1 cellular context compared by ENCODE assay signal in the genomic region with DNA sequence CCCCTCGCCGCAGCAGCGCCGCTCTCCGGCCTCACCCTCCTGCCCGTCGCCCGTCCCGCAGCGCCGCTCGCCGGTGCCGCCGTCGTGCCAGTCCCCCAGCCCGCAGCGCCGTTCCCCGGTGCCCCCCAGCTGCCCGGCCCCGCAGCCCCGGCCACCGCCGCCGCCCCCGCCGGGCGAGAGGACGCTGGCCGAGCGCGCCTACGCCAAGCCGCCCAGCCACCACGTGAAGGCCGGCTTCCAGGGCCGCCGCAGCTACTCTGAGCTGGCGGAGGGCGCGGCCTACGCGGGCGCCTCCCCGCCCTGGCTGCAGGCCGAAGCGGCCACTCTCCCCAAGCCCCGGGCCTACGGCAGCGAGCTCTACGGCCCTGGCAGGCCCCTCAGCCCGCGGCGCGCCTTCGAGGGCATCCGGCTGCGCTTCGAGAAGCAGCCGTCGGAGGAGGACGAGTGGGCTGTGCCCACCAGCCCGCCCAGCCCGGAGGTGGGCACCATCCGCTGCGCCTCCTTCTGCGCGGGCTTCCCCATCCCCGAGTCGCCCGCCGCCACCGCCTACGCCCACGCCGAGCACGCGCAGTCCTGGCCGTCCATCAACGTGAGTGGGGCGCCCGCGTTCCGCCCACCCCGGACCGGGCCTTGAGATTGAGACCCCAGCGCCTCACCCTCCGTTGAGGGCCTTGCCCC.
A peak's percentile ranks its signal among the peaks of the same experiment; 100 is the strongest.
TF ChIP-seq lines count a peak whose summit lies in the region.

No MANE protein-coding gene starts in this region.

TF ChIP-seq in K562, 482 proteins besides CTCF, POLR2A, EP300 and RAD21:
- TF ChIP-seq, protein P1, sequence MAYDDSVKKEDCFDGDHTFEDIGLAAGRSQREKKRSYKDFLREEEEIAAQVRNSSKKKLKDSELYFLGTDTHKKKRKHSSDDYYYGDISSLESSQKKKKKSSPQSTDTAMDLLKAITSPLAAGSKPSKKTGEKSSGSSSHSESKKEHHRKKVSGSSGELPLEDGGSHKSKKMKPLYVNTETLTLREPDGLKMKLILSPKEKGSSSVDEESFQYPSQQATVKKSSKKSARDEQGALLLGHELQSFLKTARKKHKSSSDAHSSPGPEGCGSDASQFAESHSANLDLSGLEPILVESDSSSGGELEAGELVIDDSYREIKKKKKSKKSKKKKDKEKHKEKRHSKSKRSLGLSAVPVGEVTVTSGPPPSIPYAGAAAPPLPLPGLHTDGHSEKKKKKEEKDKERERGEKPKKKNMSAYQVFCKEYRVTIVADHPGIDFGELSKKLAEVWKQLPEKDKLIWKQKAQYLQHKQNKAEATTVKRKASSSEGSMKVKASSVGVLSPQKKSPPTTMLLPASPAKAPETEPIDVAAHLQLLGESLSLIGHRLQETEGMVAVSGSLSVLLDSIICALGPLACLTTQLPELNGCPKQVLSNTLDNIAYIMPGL (CRISPR knock-in tag; IDR thresholded peaks at IDR 0.05): no peak
- TF ChIP-seq SP1 (CRISPR knock-in tag; IDR thresholded peaks at IDR 0.05) (no peak), ZBTB8A (IDR thresholded peaks at IDR 0.05; ENCODE audit: partially characterized antibody) (no peak), ZNF445 (CRISPR knock-in tag; IDR thresholded peaks at IDR 0.05; ENCODE audit: low read depth) (no peak), ZNF124 (CRISPR knock-in tag; IDR thresholded peaks at IDR 0.05) (no peak), TCFL5 (CRISPR knock-in tag; conservative IDR thresholded peaks at IDR 0.05) (no peak), KDM5B (IDR thresholded peaks at IDR 0.05; ENCODE audit: insufficient replicate concordance, low read depth, low read length) (no peak), SMAD3 (CRISPR knock-in tag; conservative IDR thresholded peaks at IDR 0.05) (no peak), TRIM24 (IDR thresholded peaks at IDR 0.05) (no peak), ARID1B (IDR thresholded peaks at IDR 0.05) (no peak), HNRNPL (IDR thresholded peaks at IDR 0.05; ENCODE audit: low read depth, low read length) (peak; percentile 71; the same call in 1 of the 2 replicates)
- TF ChIP-seq, protein P2, sequence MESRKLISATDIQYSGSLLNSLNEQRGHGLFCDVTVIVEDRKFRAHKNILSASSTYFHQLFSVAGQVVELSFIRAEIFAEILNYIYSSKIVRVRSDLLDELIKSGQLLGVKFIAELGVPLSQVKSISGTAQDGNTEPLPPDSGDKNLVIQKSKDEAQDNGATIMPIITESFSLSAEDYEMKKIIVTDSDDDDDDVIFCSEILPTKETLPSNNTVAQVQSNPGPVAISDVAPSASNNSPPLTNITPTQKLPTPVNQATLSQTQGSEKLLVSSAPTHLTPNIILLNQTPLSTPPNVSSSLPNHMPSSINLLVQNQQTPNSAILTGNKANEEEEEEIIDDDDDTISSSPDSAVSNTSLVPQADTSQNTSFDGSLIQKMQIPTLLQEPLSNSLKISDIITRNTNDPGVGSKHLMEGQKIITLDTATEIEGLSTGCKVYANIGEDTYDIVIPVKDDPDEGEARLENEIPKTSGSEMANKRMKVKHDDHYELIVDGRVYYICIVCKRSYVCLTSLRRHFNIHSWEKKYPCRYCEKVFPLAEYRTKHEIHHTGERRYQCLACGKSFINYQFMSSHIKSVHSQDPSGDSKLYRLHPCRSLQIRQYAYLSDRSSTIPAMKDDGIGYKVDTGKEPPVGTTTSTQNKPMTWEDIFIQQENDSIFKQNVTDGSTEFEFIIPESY (CRISPR knock-in tag; IDR thresholded peaks at IDR 0.05): peak; percentile 83
- TF ChIP-seq, protein P3, sequence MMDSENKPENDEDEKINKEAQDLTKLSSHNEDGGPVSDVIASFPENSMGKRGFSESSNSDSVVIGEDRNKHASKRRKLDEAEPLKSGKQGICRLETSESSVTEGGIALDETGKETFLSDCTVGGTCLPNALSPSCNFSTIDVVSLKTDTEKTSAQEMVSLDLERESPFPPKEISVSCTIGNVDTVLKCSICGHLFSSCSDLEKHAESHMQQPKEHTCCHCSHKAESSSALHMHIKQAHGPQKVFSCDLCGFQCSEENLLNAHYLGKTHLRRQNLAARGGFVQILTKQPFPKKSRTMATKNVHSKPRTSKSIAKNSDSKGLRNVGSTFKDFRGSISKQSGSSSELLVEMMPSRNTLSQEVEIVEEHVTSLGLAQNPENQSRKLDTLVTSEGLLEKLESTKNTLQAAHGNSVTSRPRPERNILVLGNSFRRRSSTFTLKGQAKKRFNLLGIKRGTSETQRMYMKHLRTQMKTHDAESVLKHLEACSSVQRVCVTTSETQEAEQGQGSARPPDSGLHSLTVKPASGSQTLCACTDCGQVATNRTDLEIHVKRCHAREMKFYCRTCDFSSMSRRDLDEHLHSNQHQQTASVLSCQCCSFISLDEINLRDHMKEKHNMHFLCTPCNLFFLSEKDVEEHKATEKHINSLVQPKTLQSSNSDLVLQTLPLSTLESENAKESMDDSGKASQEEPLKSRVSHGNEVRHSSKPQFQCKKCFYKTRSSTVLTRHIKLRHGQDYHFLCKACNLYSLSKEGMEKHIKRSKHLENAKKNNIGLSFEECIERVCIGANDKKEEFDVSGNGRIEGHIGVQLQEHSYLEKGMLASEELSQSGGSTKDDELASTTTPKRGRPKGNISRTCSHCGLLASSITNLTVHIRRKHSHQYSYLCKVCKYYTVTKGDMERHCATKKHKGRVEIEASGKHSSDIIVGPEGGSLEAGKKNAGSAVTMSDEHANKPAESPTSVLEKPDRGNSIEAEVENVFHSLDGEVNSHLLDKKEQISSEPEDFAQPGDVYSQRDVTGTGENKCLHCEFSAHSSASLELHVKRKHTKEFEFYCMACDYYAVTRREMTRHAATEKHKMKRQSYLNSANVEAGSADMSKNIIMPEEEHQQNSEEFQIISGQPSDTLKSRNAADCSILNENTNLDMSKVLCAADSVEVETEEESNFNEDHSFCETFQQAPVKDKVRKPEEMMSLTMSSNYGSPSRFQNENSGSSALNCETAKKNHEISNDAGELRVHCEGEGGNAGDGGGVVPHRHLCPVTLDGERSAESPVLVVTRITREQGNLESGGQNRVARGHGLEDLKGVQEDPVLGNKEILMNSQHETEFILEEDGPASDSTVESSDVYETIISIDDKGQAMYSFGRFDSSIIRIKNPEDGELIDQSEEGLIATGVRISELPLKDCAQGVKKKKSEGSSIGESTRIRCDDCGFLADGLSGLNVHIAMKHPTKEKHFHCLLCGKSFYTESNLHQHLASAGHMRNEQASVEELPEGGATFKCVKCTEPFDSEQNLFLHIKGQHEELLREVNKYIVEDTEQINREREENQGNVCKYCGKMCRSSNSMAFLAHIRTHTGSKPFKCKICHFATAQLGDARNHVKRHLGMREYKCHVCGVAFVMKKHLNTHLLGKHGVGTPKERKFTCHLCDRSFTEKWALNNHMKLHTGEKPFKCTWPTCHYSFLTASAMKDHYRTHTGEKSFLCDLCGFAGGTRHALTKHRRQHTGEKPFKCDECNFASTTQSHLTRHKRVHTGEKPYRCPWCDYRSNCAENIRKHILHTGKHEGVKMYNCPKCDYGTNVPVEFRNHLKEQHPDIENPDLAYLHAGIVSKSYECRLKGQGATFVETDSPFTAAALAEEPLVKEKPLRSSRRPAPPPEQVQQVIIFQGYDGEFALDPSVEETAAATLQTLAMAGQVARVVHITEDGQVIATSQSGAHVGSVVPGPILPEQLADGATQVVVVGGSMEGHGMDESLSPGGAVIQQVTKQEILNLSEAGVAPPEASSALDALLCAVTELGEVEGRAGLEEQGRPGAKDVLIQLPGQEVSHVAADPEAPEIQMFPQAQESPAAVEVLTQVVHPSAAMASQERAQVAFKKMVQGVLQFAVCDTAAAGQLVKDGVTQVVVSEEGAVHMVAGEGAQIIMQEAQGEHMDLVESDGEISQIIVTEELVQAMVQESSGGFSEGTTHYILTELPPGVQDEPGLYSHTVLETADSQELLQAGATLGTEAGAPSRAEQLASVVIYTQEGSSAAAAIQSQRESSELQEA (IDR thresholded peaks at IDR 0.05; ENCODE audit: low read depth): no peak
- TF ChIP-seq, protein P4, sequence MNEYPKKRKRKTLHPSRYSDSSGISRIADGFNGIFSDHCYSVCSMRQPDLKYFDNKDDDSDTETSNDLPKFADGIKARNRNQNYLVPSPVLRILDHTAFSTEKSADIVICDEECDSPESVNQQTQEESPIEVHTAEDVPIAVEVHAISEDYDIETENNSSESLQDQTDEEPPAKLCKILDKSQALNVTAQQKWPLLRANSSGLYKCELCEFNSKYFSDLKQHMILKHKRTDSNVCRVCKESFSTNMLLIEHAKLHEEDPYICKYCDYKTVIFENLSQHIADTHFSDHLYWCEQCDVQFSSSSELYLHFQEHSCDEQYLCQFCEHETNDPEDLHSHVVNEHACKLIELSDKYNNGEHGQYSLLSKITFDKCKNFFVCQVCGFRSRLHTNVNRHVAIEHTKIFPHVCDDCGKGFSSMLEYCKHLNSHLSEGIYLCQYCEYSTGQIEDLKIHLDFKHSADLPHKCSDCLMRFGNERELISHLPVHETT (CRISPR knock-in tag; conservative IDR thresholded peaks at IDR 0.05 in 1 of 2, IDR thresholded peaks at IDR 0.05 in 1 of 2): no peak
TF ChIP-seq in K562: peak in this region for 2.
